ENCODE assay signal across 30 cellular contexts in genomic region chr16:88519938-88520653, GRCh38.
"Had no signal": no experiment of that assay in that cellular context is flagged by ENCODE, and none has a peak within 500 bp of the region (broad histone marks: within the 10 kb centered on the region; RNA-seq: fewer than 3 reads in every experiment).

No MANE protein-coding gene starts in this region.

- H3K27ac Mint-ChIP-seq: activated CD4-positive, alpha-beta memory T cell treated with anti-CD3 and anti-CD28 coated beads for 36 hours; activated CD4-positive, alpha-beta T cell treated with anti-CD3 and anti-CD28 coated beads, Interleukin-2, amount 10 ng/mL, durations not matched to agents 7 days and 5 days; activated naive CD4-positive, alpha-beta T cell treated with anti-CD3 and anti-CD28 coated beads, Interleukin-2, amount 10 ng/mL, durations not matched to agents 7 days and 5 days; activated naive CD8-positive, alpha-beta T cell treated with anti-CD3 and anti-CD28 coated beads for 36 hours; activated T-helper 2 cell treated with anti-CD3 and anti-CD28 coated beads, Interferon-gamma antibody, Interleukin-2, Interleukin-4, amounts not matched to agents 10 μg/mL and 5 μg/mL and 100 μg/mL, durations not matched to agents 14 hours and 24 hours and 36 hours; WTC11 had no signal

- ATAC-seq: Panc1, Right ventricle myocardium inferior, WTC11 had no signal

- DNase-seq: activated CD4-positive, alpha-beta memory T cell treated with anti-CD3 and anti-CD28 coated beads for 36 hours; activated CD4-positive, alpha-beta T cell treated with anti-CD3 and anti-CD28 coated beads, Interleukin-2, amount 10 ng/mL, durations not matched to agents 7 days and 5 days; activated CD4-positive, CD25-positive, alpha-beta regulatory T cell treated with anti-CD3 and anti-CD28 coated beads, Interleukin-2, amount 50 U/mL, for 72 hours; activated CD8-positive, alpha-beta memory T cell treated with anti-CD3 and anti-CD28 coated beads for 24 hours; activated gamma-delta T cell treated with Interleukin-2 at 50 U/mL for 16 hours; activated naive CD4-positive, alpha-beta T cell treated with anti-CD3 and anti-CD28 coated beads, Interleukin-2, amount 10 ng/mL, durations not matched to agents 7 days and 5 days; activated naive CD8-positive, alpha-beta T cell treated with anti-CD3 and anti-CD28 coated beads for 36 hours; activated T-cell treated with anti-CD3 and anti-CD28 coated beads for 4 hours; activated T-cell treated with anti-CD3 and anti-CD28 coated beads, Interleukin-2, amount 50 U/mL, for 48 hours; aorta; central memory CD4-positive, alpha-beta T cell; Karpas-422; MM.1S; NCI-H1105; NCI-H1436; NCI-H1694 treated with DMSO at 0.1 percent for 48 hours; NCI-H2029 treated with DMSO at 0.1 percent for 48 hours; NCI-H345; NCI-H510A treated with DMSO at 0.1 percent for 48 hours; NCI-H69; NK-92 treated with Interleukin-12 subunit alpha and Interleukin-12 subunit beta, amount 100 ng/mL, for 24 hours; OCI-M1; RPMI8226; T-helper 1 cell; T-helper 9 cell had no signal

- H3K36me3 Mint-ChIP-seq: WTC11 had no signal

- FAIRE-seq: bronchial epithelial cell had no signal

- H3K4me1 Mint-ChIP-seq: activated CD4-positive, alpha-beta T cell treated with anti-CD3 and anti-CD28 coated beads, Interleukin-2, amount 10 ng/mL, durations not matched to agents 7 days and 5 days; activated naive CD4-positive, alpha-beta T cell treated with anti-CD3 and anti-CD28 coated beads, Interleukin-2, amount 10 ng/mL, durations not matched to agents 7 days and 5 days; activated naive CD8-positive, alpha-beta T cell treated with anti-CD3 and anti-CD28 coated beads for 36 hours; WTC11 had no signal

- H3K9me3 Mint-ChIP-seq: activated CD4-positive, alpha-beta T cell treated with anti-CD3 and anti-CD28 coated beads, Interleukin-2, amount 10 ng/mL, durations not matched to agents 7 days and 5 days had no signal

- H3K27me3 Mint-ChIP-seq: activated CD4-positive, alpha-beta memory T cell treated with anti-CD3 and anti-CD28 coated beads for 36 hours; activated CD4-positive, alpha-beta T cell treated with anti-CD3 and anti-CD28 coated beads, Interleukin-2, amount 10 ng/mL, durations not matched to agents 7 days and 5 days; activated naive CD4-positive, alpha-beta T cell treated with anti-CD3 and anti-CD28 coated beads, Interleukin-2, amount 10 ng/mL, durations not matched to agents 7 days and 5 days; activated naive CD8-positive, alpha-beta T cell treated with anti-CD3 and anti-CD28 coated beads for 36 hours had no signal

- H3K4me3 Mint-ChIP-seq: activated CD4-positive, alpha-beta memory T cell treated with anti-CD3 and anti-CD28 coated beads for 36 hours; activated CD4-positive, alpha-beta T cell treated with anti-CD3 and anti-CD28 coated beads, Interleukin-2, amount 10 ng/mL, durations not matched to agents 7 days and 5 days; activated naive CD4-positive, alpha-beta T cell treated with anti-CD3 and anti-CD28 coated beads, Interleukin-2, amount 10 ng/mL, durations not matched to agents 7 days and 5 days; activated naive CD8-positive, alpha-beta T cell treated with anti-CD3 and anti-CD28 coated beads for 36 hours; WTC11 had no signal
